ENCODE assay signal across 32 cellular contexts in genomic region chr1:231351816-231352215, GRCh38.
"Had no signal": no experiment of that assay in that cellular context is flagged by ENCODE, and none has a peak within 500 bp of the region (broad histone marks: within the 10 kb centered on the region; RNA-seq: fewer than 3 reads in every experiment).

No MANE protein-coding gene starts in this region.

- H3K4me2 ChIP-seq: KMS-11 had no signal

- H3K36me3 ChIP-seq: breast epithelium had no signal

- FAIRE-seq: astrocyte had no signal

- H3K4me3 ChIP-seq: adrenal gland, body of pancreas, breast epithelium, SJCRH30, SK-N-MC had no signal

- ATAC-seq: activated naive CD4-positive, alpha-beta T cell treated with anti-CD3 and anti-CD28 coated beads, Interleukin-2, amount 50 U/mL, for 72 hours; activated T-cell treated with anti-CD3 and anti-CD28 coated beads, Interleukin-2, amount 50 U/mL, for 72 hours; activated T-helper 17 cell treated with anti-CD3 and anti-CD28 coated beads, Interleukin-2, amount 50 U/mL, for 72 hours; body of pancreas; Panc1 had no signal

- H3K27me3 ChIP-seq: adrenal gland, body of pancreas, breast epithelium, SJCRH30 had no signal

- DNase-seq: activated CD4-positive, alpha-beta memory T cell treated with anti-CD3 and anti-CD28 coated beads, Interleukin-2, amount 10 ng/mL, durations not matched to agents 7 days and 5 days; activated CD4-positive, alpha-beta T cell treated with anti-CD3 and anti-CD28 coated beads for 1 hour; activated CD4-positive, alpha-beta T cell treated with anti-CD3 and anti-CD28 coated beads for 48 hours; activated CD4-positive, CD25-positive, alpha-beta regulatory T cell; activated effector memory CD4-positive, alpha-beta T cell treated with anti-CD3 and anti-CD28 coated beads, Interleukin-2, amount 50 U/mL, for 16 hours; activated naive CD4-positive, alpha-beta T cell; activated T-cell treated with anti-CD3 and anti-CD28 coated beads, Interleukin-2, amount 50 U/mL, for 1 hour; activated T-cell treated with anti-CD3 and anti-CD28 coated beads, Interleukin-2, amount 50 U/mL, for 72 hours; adrenal gland; body of pancreas; MM.1S; MV-4-11; NCI-H1092; NCI-H146; NCI-H187 treated with DMSO at 0.1 percent for 48 hours; NCI-H2081; NCI-H2171 treated with DMSO at 0.1 percent for 48 hours; NCI-H2227 treated with DMSO at 0.1 percent for 48 hours; NCI-H446; NCI-H510A treated with DMSO at 0.1 percent for 48 hours; NCI-H69; SHP77; SJCRH30; T1000; WERI-Rb-1 had no signal

- H3K4me1 ChIP-seq: adrenal gland, body of pancreas, breast epithelium, SJCRH30 had no signal

- H3K9ac ChIP-seq: KMS-11 had no signal

- H3K27ac ChIP-seq: adrenal gland, body of pancreas, breast epithelium, KMS-11, SJCRH30, SK-N-MC, WERI-Rb-1 had no signal

- H3K9me3 ChIP-seq: adrenal gland, body of pancreas, breast epithelium, SJCRH30 had no signal
